1 cellular context compared by ENCODE assay signal in the genomic region with DNA sequence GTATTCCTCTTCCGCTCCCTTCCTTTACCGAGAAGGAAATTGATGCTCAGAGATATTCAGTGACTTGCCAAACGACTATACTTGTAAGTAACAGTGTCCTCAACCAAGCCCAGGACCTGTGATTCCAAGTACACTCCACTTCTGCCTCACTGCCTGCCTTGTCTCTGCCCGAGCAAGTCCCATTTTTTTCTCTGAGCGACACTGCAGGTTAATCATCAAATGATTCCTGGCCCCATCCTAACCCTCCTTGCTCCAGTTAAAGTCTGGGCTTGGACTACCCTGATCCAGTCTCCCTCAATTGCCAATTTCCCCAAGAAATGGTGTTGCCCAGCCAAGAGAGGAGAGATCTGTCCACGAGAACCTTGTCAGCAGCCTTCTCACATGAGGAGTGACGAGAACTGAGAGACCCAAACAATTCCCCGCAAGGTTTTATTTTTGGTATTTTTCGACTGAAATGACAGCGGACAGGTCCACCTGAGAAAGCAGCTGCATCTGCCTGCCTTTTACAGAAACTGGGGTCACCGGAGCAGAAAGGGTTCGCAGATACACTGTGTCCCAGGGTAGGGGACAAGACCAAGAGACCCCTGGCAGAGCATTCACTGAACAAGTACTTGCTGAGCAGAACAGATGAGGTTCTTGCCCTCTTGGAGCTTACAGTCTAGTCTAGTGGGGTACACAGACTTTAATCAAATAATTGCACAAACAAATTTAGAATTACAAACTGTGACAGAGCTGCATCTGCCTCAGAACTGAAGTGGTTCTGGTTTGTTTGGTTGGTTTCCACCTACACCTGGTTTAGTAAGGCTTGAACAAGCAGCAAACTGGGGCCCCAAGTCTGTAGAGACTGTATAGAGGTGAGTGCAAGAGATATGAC.
TF ChIP-seq lines count a peak whose summit lies in the region.

No MANE protein-coding gene starts in this region.

TF ChIP-seq in HepG2, 621 proteins besides CTCF, POLR2A, EP300 and RAD21:
- TF ChIP-seq, protein P1, sequence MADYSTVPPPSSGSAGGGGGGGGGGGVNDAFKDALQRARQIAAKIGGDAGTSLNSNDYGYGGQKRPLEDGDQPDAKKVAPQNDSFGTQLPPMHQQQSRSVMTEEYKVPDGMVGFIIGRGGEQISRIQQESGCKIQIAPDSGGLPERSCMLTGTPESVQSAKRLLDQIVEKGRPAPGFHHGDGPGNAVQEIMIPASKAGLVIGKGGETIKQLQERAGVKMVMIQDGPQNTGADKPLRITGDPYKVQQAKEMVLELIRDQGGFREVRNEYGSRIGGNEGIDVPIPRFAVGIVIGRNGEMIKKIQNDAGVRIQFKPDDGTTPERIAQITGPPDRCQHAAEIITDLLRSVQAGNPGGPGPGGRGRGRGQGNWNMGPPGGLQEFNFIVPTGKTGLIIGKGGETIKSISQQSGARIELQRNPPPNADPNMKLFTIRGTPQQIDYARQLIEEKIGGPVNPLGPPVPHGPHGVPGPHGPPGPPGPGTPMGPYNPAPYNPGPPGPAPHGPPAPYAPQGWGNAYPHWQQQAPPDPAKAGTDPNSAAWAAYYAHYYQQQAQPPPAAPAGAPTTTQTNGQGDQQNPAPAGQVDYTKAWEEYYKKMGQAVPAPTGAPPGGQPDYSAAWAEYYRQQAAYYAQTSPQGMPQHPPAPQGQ (CRISPR knock-in tag; IDR thresholded peaks at IDR 0.05; ENCODE audit: borderline replicate concordance): no peak
- no peak for TF ChIP-seq SAP130 (CRISPR knock-in tag; IDR thresholded peaks at IDR 0.05; ENCODE audit: low read depth)
- TF ChIP-seq SIN3B (IDR thresholded peaks at IDR 0.05; ENCODE audit: low read length): no peak
- TF ChIP-seq ISX (CRISPR knock-in tag; conservative IDR thresholded peaks at IDR 0.05): peak; percentile 67; the same call in 1 of the 2 replicates
- TF ChIP-seq SMARCC2 (IDR thresholded peaks at IDR 0.05): no peak
- TF ChIP-seq ZNF256 (CRISPR knock-in tag; conservative IDR thresholded peaks at IDR 0.05): 0 out of 2 replicates have a peak, but pooled peaks have one; percentile 18
- TF ChIP-seq, protein P2, sequence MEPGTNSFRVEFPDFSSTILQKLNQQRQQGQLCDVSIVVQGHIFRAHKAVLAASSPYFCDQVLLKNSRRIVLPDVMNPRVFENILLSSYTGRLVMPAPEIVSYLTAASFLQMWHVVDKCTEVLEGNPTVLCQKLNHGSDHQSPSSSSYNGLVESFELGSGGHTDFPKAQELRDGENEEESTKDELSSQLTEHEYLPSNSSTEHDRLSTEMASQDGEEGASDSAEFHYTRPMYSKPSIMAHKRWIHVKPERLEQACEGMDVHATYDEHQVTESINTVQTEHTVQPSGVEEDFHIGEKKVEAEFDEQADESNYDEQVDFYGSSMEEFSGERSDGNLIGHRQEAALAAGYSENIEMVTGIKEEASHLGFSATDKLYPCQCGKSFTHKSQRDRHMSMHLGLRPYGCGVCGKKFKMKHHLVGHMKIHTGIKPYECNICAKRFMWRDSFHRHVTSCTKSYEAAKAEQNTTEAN (CRISPR knock-in tag; conservative IDR thresholded peaks at IDR 0.05): no peak
- TF ChIP-seq ZNF446 (CRISPR knock-in tag; IDR thresholded peaks at IDR 0.05): 0 out of 2 replicates have a peak, but pooled peaks have one; percentile 21
- peak; percentile 21; the same call in 1 of the 2 replicates for TF ChIP-seq MED1 (CRISPR knock-in tag; IDR thresholded peaks at IDR 0.05)
- TF ChIP-seq, protein P3, sequence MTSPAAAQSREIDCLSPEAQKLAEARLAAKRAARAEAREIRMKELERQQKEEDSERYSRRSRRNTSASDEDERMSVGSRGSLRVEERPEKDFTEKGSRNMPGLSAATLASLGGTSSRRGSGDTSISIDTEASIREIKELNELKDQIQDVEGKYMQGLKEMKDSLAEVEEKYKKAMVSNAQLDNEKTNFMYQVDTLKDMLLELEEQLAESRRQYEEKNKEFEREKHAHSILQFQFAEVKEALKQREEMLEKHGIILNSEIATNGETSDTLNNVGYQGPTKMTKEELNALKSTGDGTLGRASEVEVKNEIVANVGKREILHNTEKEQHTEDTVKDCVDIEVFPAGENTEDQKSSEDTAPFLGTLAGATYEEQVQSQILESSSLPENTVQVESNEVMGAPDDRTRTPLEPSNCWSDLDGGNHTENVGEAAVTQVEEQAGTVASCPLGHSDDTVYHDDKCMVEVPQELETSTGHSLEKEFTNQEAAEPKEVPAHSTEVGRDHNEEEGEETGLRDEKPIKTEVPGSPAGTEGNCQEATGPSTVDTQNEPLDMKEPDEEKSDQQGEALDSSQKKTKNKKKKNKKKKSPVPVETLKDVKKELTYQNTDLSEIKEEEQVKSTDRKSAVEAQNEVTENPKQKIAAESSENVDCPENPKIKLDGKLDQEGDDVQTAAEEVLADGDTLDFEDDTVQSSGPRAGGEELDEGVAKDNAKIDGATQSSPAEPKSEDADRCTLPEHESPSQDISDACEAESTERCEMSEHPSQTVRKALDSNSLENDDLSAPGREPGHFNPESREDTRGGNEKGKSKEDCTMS (CRISPR knock-in tag; conservative IDR thresholded peaks at IDR 0.05): no peak
- no peak for TF ChIP-seq KLF16 (CRISPR knock-in tag; IDR thresholded peaks at IDR 0.05)
- TF ChIP-seq ZNF598 (CRISPR knock-in tag; IDR thresholded peaks at IDR 0.05; ENCODE audit: borderline replicate concordance): peak; percentile 39; the same call in 1 of the 2 replicates
- TF ChIP-seq CREM (IDR thresholded peaks at IDR 0.05): no peak
- no peak for TF ChIP-seq CREM (CRISPR knock-in tag; IDR thresholded peaks at IDR 0.05)
- TF ChIP-seq ZNF660 (CRISPR knock-in tag; IDR thresholded peaks at IDR 0.05; ENCODE audit: borderline replicate concordance, low read depth): no peak
- TF ChIP-seq NCOA5 (CRISPR knock-in tag; IDR thresholded peaks at IDR 0.05): no peak
- TF ChIP-seq PHB2 (IDR thresholded peaks at IDR 0.05; ENCODE audit: partially characterized antibody): no peak
- 0 out of 2 replicates have a peak, but pooled peaks have one; percentile 50 for TF ChIP-seq BRD4 (CRISPR knock-in tag; IDR thresholded peaks at IDR 0.05)
- TF ChIP-seq, protein P4, sequence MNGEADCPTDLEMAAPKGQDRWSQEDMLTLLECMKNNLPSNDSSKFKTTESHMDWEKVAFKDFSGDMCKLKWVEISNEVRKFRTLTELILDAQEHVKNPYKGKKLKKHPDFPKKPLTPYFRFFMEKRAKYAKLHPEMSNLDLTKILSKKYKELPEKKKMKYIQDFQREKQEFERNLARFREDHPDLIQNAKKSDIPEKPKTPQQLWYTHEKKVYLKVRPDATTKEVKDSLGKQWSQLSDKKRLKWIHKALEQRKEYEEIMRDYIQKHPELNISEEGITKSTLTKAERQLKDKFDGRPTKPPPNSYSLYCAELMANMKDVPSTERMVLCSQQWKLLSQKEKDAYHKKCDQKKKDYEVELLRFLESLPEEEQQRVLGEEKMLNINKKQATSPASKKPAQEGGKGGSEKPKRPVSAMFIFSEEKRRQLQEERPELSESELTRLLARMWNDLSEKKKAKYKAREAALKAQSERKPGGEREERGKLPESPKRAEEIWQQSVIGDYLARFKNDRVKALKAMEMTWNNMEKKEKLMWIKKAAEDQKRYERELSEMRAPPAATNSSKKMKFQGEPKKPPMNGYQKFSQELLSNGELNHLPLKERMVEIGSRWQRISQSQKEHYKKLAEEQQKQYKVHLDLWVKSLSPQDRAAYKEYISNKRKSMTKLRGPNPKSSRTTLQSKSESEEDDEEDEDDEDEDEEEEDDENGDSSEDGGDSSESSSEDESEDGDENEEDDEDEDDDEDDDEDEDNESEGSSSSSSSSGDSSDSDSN (CRISPR knock-in tag; IDR thresholded peaks at IDR 0.05): no peak
- TF ChIP-seq RAD51 (IDR thresholded peaks at IDR 0.05; ENCODE audit: borderline replicate concordance): no peak
- no peak for TF ChIP-seq LCORL (IDR thresholded peaks at IDR 0.05)
- TF ChIP-seq LCORL (CRISPR knock-in tag; IDR thresholded peaks at IDR 0.05): 0 out of 2 replicates have a peak, but pooled peaks have one; percentile 45
- TF ChIP-seq TGIF2 (CRISPR knock-in tag; IDR thresholded peaks at IDR 0.05): 0 out of 2 replicates have a peak, but pooled peaks have one; percentile 29
- no peak for TF ChIP-seq PCBP1 (IDR thresholded peaks at IDR 0.05; ENCODE audit: borderline replicate concordance, low read depth, low read length)
- peak; percentile 38; the same call in 1 of the 2 replicates for TF ChIP-seq ZNF264 (CRISPR knock-in tag; IDR thresholded peaks at IDR 0.05)
- TF ChIP-seq MEF2D (CRISPR knock-in tag; IDR thresholded peaks at IDR 0.05): no peak
- 0 out of 2 replicates have a peak, but pooled peaks have one; percentile 25 for TF ChIP-seq TARDBP (CRISPR knock-in tag; IDR thresholded peaks at IDR 0.05)
- no peak for TF ChIP-seq THYN1 (CRISPR knock-in tag; IDR thresholded peaks at IDR 0.05; ENCODE audit: borderline replicate concordance, low read depth)
- TF ChIP-seq NPAS2 (CRISPR knock-in tag; IDR thresholded peaks at IDR 0.05; ENCODE audit: borderline replicate concordance): no peak
- TF ChIP-seq, protein P5, sequence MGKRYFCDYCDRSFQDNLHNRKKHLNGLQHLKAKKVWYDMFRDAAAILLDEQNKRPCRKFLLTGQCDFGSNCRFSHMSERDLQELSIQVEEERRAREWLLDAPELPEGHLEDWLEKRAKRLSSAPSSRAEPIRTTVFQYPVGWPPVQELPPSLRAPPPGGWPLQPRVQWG (CRISPR knock-in tag; IDR thresholded peaks at IDR 0.05; ENCODE audit: borderline replicate concordance, low read depth): no peak
- TF ChIP-seq, protein P6, sequence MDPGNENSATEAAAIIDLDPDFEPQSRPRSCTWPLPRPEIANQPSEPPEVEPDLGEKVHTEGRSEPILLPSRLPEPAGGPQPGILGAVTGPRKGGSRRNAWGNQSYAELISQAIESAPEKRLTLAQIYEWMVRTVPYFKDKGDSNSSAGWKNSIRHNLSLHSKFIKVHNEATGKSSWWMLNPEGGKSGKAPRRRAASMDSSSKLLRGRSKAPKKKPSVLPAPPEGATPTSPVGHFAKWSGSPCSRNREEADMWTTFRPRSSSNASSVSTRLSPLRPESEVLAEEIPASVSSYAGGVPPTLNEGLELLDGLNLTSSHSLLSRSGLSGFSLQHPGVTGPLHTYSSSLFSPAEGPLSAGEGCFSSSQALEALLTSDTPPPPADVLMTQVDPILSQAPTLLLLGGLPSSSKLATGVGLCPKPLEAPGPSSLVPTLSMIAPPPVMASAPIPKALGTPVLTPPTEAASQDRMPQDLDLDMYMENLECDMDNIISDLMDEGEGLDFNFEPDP (CRISPR knock-in tag; conservative IDR thresholded peaks at IDR 0.05): 0 out of 2 replicates have a peak, but pooled peaks have one; percentile 68
- TF ChIP-seq KLF11 (CRISPR knock-in tag; IDR thresholded peaks at IDR 0.05): no peak
- no peak for TF ChIP-seq STAT5B (CRISPR knock-in tag; IDR thresholded peaks at IDR 0.05)
- no peak for TF ChIP-seq ZNF136 (CRISPR knock-in tag; IDR thresholded peaks at IDR 0.05; ENCODE audit: low read depth)
